ENCODE assay signal across 15 cellular contexts in the genomic region with DNA sequence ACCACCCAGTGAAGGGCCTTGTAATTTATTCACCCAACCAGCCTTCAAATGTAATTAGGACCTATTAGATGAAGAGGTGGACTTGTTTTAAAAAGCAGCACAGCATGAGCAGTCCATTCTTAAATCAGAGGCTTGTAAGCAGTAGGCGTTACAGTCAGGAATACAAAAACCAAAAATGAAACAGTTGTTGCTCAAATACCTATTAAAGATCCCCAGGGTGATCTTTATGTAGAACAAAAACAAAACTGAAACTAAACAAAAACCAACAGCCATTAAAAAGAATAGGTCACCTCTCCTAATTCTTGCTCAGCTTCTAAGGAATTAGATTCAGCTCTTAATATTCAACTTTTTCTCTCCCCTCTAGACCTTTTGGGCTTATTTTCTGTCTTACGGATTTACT.
DNase-seq lines count a peak whose midpoint lies in the region; ATAC-seq, FAIRE-seq and TF ChIP-seq lines count a peak whose summit lies in the region.
"Had no signal": no experiment of that assay in that cellular context is flagged by ENCODE, and none has a peak within 500 bp of the region (broad histone marks: within the 10 kb centered on the region; RNA-seq: fewer than 3 reads in every experiment).

No MANE protein-coding gene starts in this region.

- no peaks in the 10 kb centered on the region for H3K27me3 ChIP-seq in prostate gland (replicated peaks; ENCODE audit: insufficient read depth)
- peaks cover 9% of the 10 kb centered on the region for H3K27me3 ChIP-seq in left ventricle myocardium inferior (ENCODE audit: low read depth)
- H3K27me3 ChIP-seq: foreskin keratinocyte had no signal

- TF ChIP-seq CTCF in prostate gland (IDR thresholded peaks at IDR 0.05) = no peak
- no peak for TF ChIP-seq CTCF in left ventricle myocardium inferior (IDR thresholded peaks at IDR 0.05; ENCODE audit: borderline replicate concordance)

- no peak overlapping the region for H3K4me3 ChIP-seq in prostate gland
- no peak overlapping the region for H3K4me3 ChIP-seq in left ventricle myocardium inferior

- intact Hi-C loops in prostate gland (cut with DNase I) (no loop called here), left ventricle myocardium inferior (cut with micrococcal nuclease) (no loop called here), head of caudate nucleus (cut with DNase I) (no loop called here)

- no peaks in the 10 kb centered on the region for H3K9me3 ChIP-seq in prostate gland
- no peaks in the 10 kb centered on the region for H3K9me3 ChIP-seq in left ventricle myocardium inferior (replicated peaks)

- peak; percentile 63 for ATAC-seq in GM19397 (IDR thresholded peaks at IDR 0.05; ENCODE audit: unreplicated experiment)
- peak; percentile 80 for ATAC-seq in HG02759 (IDR thresholded peaks at IDR 0.05; ENCODE audit: unreplicated experiment)
- peak; percentile 93 for ATAC-seq in HG03520 (IDR thresholded peaks at IDR 0.05; ENCODE audit: unreplicated experiment)
- ATAC-seq: foreskin keratinocyte had no signal

- DNase-seq in GM18507 (ENCODE audit: extremely low spot score, insufficient read length, low read depth) (no peak), prostate gland (ENCODE audit: low spot score) (no peak), left ventricle myocardium inferior (no peak), head of caudate nucleus (no peak)
- no peak for DNase-seq in activated T-cell treated with anti-CD3 and anti-CD28 coated beads, Interleukin-2, amount 50 U/mL, for 1 hour
- DNase-seq: CD4-positive, alpha-beta memory T cell; foreskin keratinocyte; kidney; naive B cell; NCI-H1092; T-helper 2 cell; trophoblast cell had no signal

- no peak for TF ChIP-seq POLR2A in prostate gland (IDR thresholded peaks at IDR 0.05)

- WGBS in prostate gland = 81% methylated on average over 2 of the region's 2 CpGs

- H3K36me3 ChIP-seq in prostate gland = no peaks in the 10 kb centered on the region
- H3K36me3 ChIP-seq in left ventricle myocardium inferior = no peaks in the 10 kb centered on the region

- no peak overlapping the region for H3K27ac ChIP-seq in prostate gland
- no peak overlapping the region for H3K27ac ChIP-seq in left ventricle myocardium inferior (replicated peaks)
- H3K27ac ChIP-seq: foreskin keratinocyte had no signal

- H3K4me1 ChIP-seq in prostate gland (replicated peaks) (no peaks in the 10 kb centered on the region), left ventricle myocardium inferior (peaks cover 32% of the 10 kb centered on the region)
- H3K4me1 ChIP-seq: foreskin keratinocyte had no signal

- peak; percentile 51 for FAIRE-seq in GM18507 (lab: Jason Lieb, UNC)
- FAIRE-seq: kidney had no signal
